In the genomic region with DNA sequence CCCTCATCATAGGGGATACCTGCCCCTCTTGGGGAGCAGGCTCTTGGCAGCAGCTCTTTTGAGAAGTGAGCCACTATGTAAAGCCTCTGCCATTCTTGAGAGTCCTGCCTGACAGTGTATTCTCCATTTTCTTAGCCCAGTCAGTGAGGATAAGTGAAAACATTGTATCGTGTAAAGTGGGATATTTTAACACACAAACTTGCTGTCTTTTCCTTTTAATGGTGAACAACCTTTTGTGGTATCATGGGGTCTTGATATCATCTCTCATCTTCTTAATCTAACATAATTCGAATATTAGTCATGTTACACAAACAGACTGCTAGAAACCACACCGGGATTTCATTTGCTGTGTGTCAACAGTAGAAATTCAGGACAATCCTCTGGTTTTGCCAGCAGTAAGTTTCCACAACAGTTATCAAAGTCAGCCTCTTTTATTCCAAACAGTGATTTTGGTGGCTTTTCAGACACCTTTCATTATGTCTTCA, we compare ENCODE assay signal across 15 cellular contexts.
DNase-seq lines count a peak whose midpoint lies in the region; ATAC-seq, FAIRE-seq and TF ChIP-seq lines count a peak whose summit lies in the region.
"Had no signal": no experiment of that assay in that cellular context is flagged by ENCODE, and none has a peak within 500 bp of the region (broad histone marks: within the 10 kb centered on the region; RNA-seq: fewer than 3 reads in every experiment).

No MANE protein-coding gene starts in this region.

- no peaks in the 10 kb centered on the region for H3K36me3 ChIP-seq in tibial nerve
- H3K36me3 ChIP-seq: tibial artery had no signal

- H3K9me3 Mint-ChIP-seq in mesothelial cell of epicardium: peaks cover 7% of the 10 kb centered on the region
- H3K9me3 Mint-ChIP-seq: CD4-positive, alpha-beta memory T cell had no signal

- H3K4me3 ChIP-seq in AG09309 (ENCODE audit: control insufficient read depth, low read depth, low read length): no peak overlapping the region
- no peak overlapping the region for H3K4me3 ChIP-seq in tibial nerve
- H3K4me3 ChIP-seq: tibial artery had no signal

- H3K27ac Mint-ChIP-seq in mesothelial cell of epicardium: no peak overlapping the region

- no peak for ATAC-seq in GM18505 (IDR thresholded peaks at IDR 0.05; ENCODE audit: unreplicated experiment)

- TF ChIP-seq CTCF in AG09309 (IDR thresholded peaks at IDR 0.05; ENCODE audit: control insufficient read depth, insufficient read depth, low read depth, low read length, missing control alignments): no peak
- no peak for TF ChIP-seq CTCF in tibial nerve (IDR thresholded peaks at IDR 0.05)
- TF ChIP-seq CTCF in mesothelial cell of epicardium (IDR thresholded peaks at IDR 0.05; ENCODE audit: unreplicated experiment): no peak

- TF ChIP-seq EP300 in tibial nerve (IDR thresholded peaks at IDR 0.05): no peak

- H3K27ac ChIP-seq in tibial nerve: no peak overlapping the region
- H3K27ac ChIP-seq: tibial artery had no signal

- peaks cover 0 to 5% (median 2%) of the 10 kb centered on the region in 4 donors for H3K4me1 ChIP-seq in tibial nerve

- peaks cover 10% of the 10 kb centered on the region for H3K4me1 Mint-ChIP-seq in mesothelial cell of epicardium

- no peaks in the 10 kb centered on the region for H3K27me3 ChIP-seq in tibial nerve
- H3K27me3 ChIP-seq: tibial artery had no signal

- no peak overlapping the region for H3K4me3 Mint-ChIP-seq in mesothelial cell of epicardium
- H3K4me3 Mint-ChIP-seq: CD4-positive, alpha-beta memory T cell had no signal

- H3K36me3 Mint-ChIP-seq in mesothelial cell of epicardium: peaks cover 9% of the 10 kb centered on the region

- no peak for FAIRE-seq in GM12892 (lab: Jason Lieb, UNC)

- no peak for TF ChIP-seq POLR2A in GM18505 (IDR thresholded peaks at IDR 0.05; ENCODE audit: borderline replicate concordance, extremely low read depth, insufficient read depth, insufficient read length)
- TF ChIP-seq POLR2A in tibial nerve (IDR thresholded peaks at IDR 0.05): no peak
- no peak for TF ChIP-seq POLR2A in GM12892 (IDR thresholded peaks at IDR 0.05; ENCODE audit: low read depth, low read length)

- 85 to 86% methylated on average over 3 of the region's 3 CpGs for WGBS in tibial nerve, 2 donors

- DNase-seq in AG09309 (ENCODE audit: low read depth) (peak; percentile 23), HT1080 (ENCODE audit: low read depth) (peak; percentile 72), astrocyte of the hippocampus (ENCODE audit: low read depth, low spot score) (peak; percentile 68), lung microvascular endothelial cell (ENCODE audit: low read depth in 2 of 2) (peak; percentile 28 to 63), tibial nerve (ENCODE audit: low spot score in 2 of 2) (no peak), GM12892 (ENCODE audit: insufficient read length) (no peak), mesothelial cell of epicardium (ENCODE audit: low spot score in 2 of 2, unreplicated experiment in 2 of 2) (no peak)
- DNase-seq: activated effector memory CD4-positive, alpha-beta T cell treated with anti-CD3 and anti-CD28 coated beads, Interleukin-2, amount 50 U/mL, for 16 hours; CD4-positive, alpha-beta memory T cell; hippocampal formation; midbrain; NCI-H446; retina; tibial artery had no signal

- no peaks in the 10 kb centered on the region for H3K27me3 Mint-ChIP-seq in mesothelial cell of epicardium (ENCODE audit: low read depth)
- H3K27me3 Mint-ChIP-seq: CD4-positive, alpha-beta memory T cell had no signal

- H3K9me3 ChIP-seq in tibial nerve: no peaks in the 10 kb centered on the region
- H3K9me3 ChIP-seq: tibial artery had no signal

Comparison
In these comparisons a context has a peak if more than half of its experiments do, and no peak if none do; other contexts are left out.
1. DNase-seq: peak in AG09309 (single experiment), HT1080 (single experiment), astrocyte of the hippocampus (single experiment) and lung microvascular endothelial cell (2 of 2); none in tibial nerve (0 of 2), GM12892 (single experiment) and mesothelial cell of epicardium (0 of 2).